1 cellular context compared by ENCODE assay signal in genomic region chr12:24991209-24992049, GRCh38.
TF ChIP-seq lines count a peak whose summit lies in the region.

No MANE protein-coding gene starts in this region.

TF ChIP-seq in K562, 482 proteins besides CTCF, POLR2A, EP300 and RAD21 (continued from another document):
- no peak for TF ChIP-seq ZBTB11 (CRISPR knock-in tag; IDR thresholded peaks at IDR 0.05)
- peak; percentile 61; the same call in 1 of the 2 replicates for TF ChIP-seq ZNF12 (CRISPR knock-in tag; IDR thresholded peaks at IDR 0.05)
- no peak for TF ChIP-seq PHB (CRISPR knock-in tag; IDR thresholded peaks at IDR 0.05)
- TF ChIP-seq ZNF263 (CRISPR knock-in tag; IDR thresholded peaks at IDR 0.05; ENCODE audit: borderline replicate concordance): no peak
- no peak for TF ChIP-seq CBFA2T2 (conservative IDR thresholded peaks at IDR 0.05)
- no peak for TF ChIP-seq HDGF (IDR thresholded peaks at IDR 0.05)
- no peak for TF ChIP-seq HDAC3 (IDR thresholded peaks at IDR 0.05; ENCODE audit: borderline replicate concordance, partially characterized antibody)
- 0 out of 2 replicates have a peak, but pooled peaks have one; percentile 41 for TF ChIP-seq GATAD2B (IDR thresholded peaks at IDR 0.05; ENCODE audit: borderline replicate concordance)
- TF ChIP-seq, protein P1, sequence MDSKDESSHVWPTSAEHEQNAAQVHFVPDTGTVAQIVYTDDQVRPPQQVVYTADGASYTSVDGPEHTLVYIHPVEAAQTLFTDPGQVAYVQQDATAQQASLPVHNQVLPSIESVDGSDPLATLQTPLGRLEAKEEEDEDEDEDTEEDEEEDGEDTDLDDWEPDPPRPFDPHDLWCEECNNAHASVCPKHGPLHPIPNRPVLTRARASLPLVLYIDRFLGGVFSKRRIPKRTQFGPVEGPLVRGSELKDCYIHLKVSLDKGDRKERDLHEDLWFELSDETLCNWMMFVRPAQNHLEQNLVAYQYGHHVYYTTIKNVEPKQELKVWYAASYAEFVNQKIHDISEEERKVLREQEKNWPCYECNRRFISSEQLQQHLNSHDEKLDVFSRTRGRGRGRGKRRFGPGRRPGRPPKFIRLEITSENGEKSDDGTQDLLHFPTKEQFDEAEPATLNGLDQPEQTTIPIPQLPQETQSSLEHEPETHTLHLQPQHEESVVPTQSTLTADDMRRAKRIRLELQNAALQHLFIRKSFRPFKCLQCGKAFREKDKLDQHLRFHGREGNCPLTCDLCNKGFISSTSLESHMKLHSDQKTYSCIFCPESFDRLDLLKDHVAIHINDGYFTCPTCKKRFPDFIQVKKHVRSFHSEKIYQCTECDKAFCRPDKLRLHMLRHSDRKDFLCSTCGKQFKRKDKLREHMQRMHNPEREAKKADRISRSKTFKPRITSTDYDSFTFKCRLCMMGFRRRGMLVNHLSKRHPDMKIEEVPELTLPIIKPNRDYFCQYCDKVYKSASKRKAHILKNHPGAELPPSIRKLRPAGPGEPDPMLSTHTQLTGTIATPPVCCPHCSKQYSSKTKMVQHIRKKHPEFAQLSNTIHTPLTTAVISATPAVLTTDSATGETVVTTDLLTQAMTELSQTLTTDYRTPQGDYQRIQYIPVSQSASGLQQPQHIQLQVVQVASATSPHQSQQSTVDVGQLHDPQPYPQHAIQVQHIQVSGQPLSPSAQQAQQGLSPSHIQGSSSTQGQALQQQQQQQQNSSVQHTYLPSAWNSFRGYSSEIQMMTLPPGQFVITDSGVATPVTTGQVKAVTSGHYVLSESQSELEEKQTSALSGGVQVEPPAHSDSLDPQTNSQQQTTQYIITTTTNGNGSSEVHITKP (IDR thresholded peaks at IDR 0.05; ENCODE audit: partially characterized antibody): no peak
- no peak for TF ChIP-seq ZNF174 (CRISPR knock-in tag; IDR thresholded peaks at IDR 0.05)
- no peak for TF ChIP-seq ZNF253 (CRISPR knock-in tag; conservative IDR thresholded peaks at IDR 0.05)
- peak; percentile 83 for TF ChIP-seq DEAF1 (CRISPR knock-in tag; IDR thresholded peaks at IDR 0.05)
- no peak for TF ChIP-seq EHMT2 (IDR thresholded peaks at IDR 0.05)
- TF ChIP-seq BHLHE40 (IDR thresholded peaks at IDR 0.05; ENCODE audit: low read length): no peak
